In genomic region chr22:50314455-50315288, GRCh38 we compare ENCODE assay signal across 8 cellular contexts. TPM values are rescaled to one million over a fixed set of nuclear protein-coding genes. Genes with fewer than 3 reads are reported as not detected.
A peak's percentile ranks its signal among the peaks of the same experiment; 100 is the strongest.
DNase-seq lines count a peak whose midpoint lies in the region; ATAC-seq and TF ChIP-seq lines count a peak whose summit lies in the region.

No MANE protein-coding gene starts in this region.

- H3K4me1 Mint-ChIP-seq in activated T-helper 1 cell treated with anti-CD3 and anti-CD28 coated beads, Interleukin-12 subunit alpha, Interleukin-12 subunit beta, Interleukin-2, Interleukin-4 antibody, amounts not matched to agents 30 ng/mL and 10 ng/mL and 1 ng/mL, durations not matched to agents 14 hours and 24 hours and 36 hours (ENCODE audit: low read depth): peaks cover 8% of the 10 kb centered on the region
- peaks cover 22% of the 10 kb centered on the region for H3K4me1 Mint-ChIP-seq in stimulated activated naive CD8-positive, alpha-beta T cell treated with anti-CD3 and anti-CD28 coated beads, Interleukin-15, amount 100 ng/mL, for 72 hours

- no peak overlapping the region for H2BK5ac ChIP-seq in mesendoderm (ENCODE audit: low read length)

- H3K27me3 Mint-ChIP-seq in activated T-helper 1 cell treated with anti-CD3 and anti-CD28 coated beads, Interleukin-12 subunit alpha, Interleukin-12 subunit beta, Interleukin-2, Interleukin-4 antibody, amounts not matched to agents 30 ng/mL and 10 ng/mL and 1 ng/mL, durations not matched to agents 14 hours and 24 hours and 36 hours (ENCODE audit: insufficient read depth): peaks cover 2% of the 10 kb centered on the region
- H3K27me3 Mint-ChIP-seq in stimulated activated naive CD8-positive, alpha-beta T cell treated with anti-CD3 and anti-CD28 coated beads, Interleukin-15, amount 100 ng/mL, for 72 hours: no peaks in the 10 kb centered on the region

- no peaks in the 10 kb centered on the region for H3K9me3 Mint-ChIP-seq in activated T-helper 1 cell treated with anti-CD3 and anti-CD28 coated beads, Interleukin-12 subunit alpha, Interleukin-12 subunit beta, Interleukin-2, Interleukin-4 antibody, amounts not matched to agents 30 ng/mL and 10 ng/mL and 1 ng/mL, durations not matched to agents 14 hours and 24 hours and 36 hours
- H3K9me3 Mint-ChIP-seq in stimulated activated naive CD8-positive, alpha-beta T cell treated with anti-CD3 and anti-CD28 coated beads, Interleukin-15, amount 100 ng/mL, for 72 hours: no peaks in the 10 kb centered on the region

- peak overlapping the region; percentile 75 for H3K4me3 Mint-ChIP-seq in activated T-helper 1 cell treated with anti-CD3 and anti-CD28 coated beads, Interleukin-12 subunit alpha, Interleukin-12 subunit beta, Interleukin-2, Interleukin-4 antibody, amounts not matched to agents 30 ng/mL and 10 ng/mL and 1 ng/mL, durations not matched to agents 14 hours and 24 hours and 36 hours
- peak overlapping the region; percentile 83 to 90 for H3K4me3 Mint-ChIP-seq in stimulated activated naive CD8-positive, alpha-beta T cell treated with anti-CD3 and anti-CD28 coated beads, Interleukin-15, amount 100 ng/mL, for 72 hours

- DNase-seq in activated T-helper 1 cell treated with anti-CD3 and anti-CD28 coated beads, Interleukin-12 subunit alpha, Interleukin-12 subunit beta, Interleukin-2, Interleukin-4 antibody, amounts not matched to agents 30 ng/mL and 10 ng/mL and 1 ng/mL, durations not matched to agents 14 hours and 24 hours and 36 hours (ENCODE audit: low spot score): peak; percentile 69
- DNase-seq in mesendoderm: no peak
- DNase-seq in stimulated activated naive CD8-positive, alpha-beta T cell treated with anti-CD3 and anti-CD28 coated beads, Interleukin-15, amount 100 ng/mL, for 72 hours: peak; percentile 73 to 80
- DNase-seq in gastrocnemius medialis: no peak

- H3K4me3 ChIP-seq in OCI-LY3 (ENCODE audit: low read length) (peak overlapping the region; percentile 79), mesendoderm (ENCODE audit: low read length) (no peak overlapping the region), gastrocnemius medialis (peak overlapping the region in 1 of 4 donors; percentile 9)

- WGBS in mesendoderm (ENCODE audit: extremely low coverage, insufficient coverage, low lambda C conversion rate): no CpG with 5 or more reads among the region's 33 CpGs

- no peak overlapping the region for H3K4ac ChIP-seq in mesendoderm (ENCODE audit: low read depth, low read length)

- H4K20me1 ChIP-seq in OCI-LY3 (ENCODE audit: insufficient read depth, low read length): no peaks in the 10 kb centered on the region

- H3K36me3 Mint-ChIP-seq in activated T-helper 1 cell treated with anti-CD3 and anti-CD28 coated beads, Interleukin-12 subunit alpha, Interleukin-12 subunit beta, Interleukin-2, Interleukin-4 antibody, amounts not matched to agents 30 ng/mL and 10 ng/mL and 1 ng/mL, durations not matched to agents 14 hours and 24 hours and 36 hours (ENCODE audit: low read depth): no peaks in the 10 kb centered on the region

- peak; percentile 72 for TF ChIP-seq POLR2A in GM15510 (IDR thresholded peaks at IDR 0.05; ENCODE audit: borderline replicate concordance, extremely low read depth, insufficient read length)
- no peak for TF ChIP-seq POLR2A in gastrocnemius medialis (IDR thresholded peaks at IDR 0.05)

- no peak overlapping the region for H2BK15ac ChIP-seq in mesendoderm (replicated peaks; ENCODE audit: low read depth)

- no peak for TF ChIP-seq CTCF in OCI-LY3 (IDR thresholded peaks at IDR 0.05; ENCODE audit: low read depth, low read length)
- TF ChIP-seq CTCF in gastrocnemius medialis (IDR thresholded peaks at IDR 0.05 in 4 of 5, conservative IDR thresholded peaks at IDR 0.05 in 1 of 5): no peak

- H4K8ac ChIP-seq in mesendoderm (ENCODE audit: low read depth, low read length): no peak overlapping the region

- H3K79me1 ChIP-seq in mesendoderm (ENCODE audit: low read length): no peaks in the 10 kb centered on the region

- H3K56ac ChIP-seq in mesendoderm (ENCODE audit: low read length): peak overlapping the region; percentile 49

- no peak overlapping the region for H2BK120ac ChIP-seq in mesendoderm (ENCODE audit: low read depth, low read length)

- H2AFZ ChIP-seq in OCI-LY3 (ENCODE audit: low read depth, low read length): peak overlapping the region; percentile 72; the same call in 1 of the 2 replicates

- H3K36me3 ChIP-seq in OCI-LY3 (replicated peaks; ENCODE audit: low read depth, low read length): no peaks in the 10 kb centered on the region
- no peaks in the 10 kb centered on the region for H3K36me3 ChIP-seq in mesendoderm (ENCODE audit: control insufficient read depth, insufficient read depth, low read length)
- no peaks in the 10 kb centered on the region for H3K36me3 ChIP-seq in gastrocnemius medialis

- intact Hi-C loops in activated T-helper 1 cell treated with anti-CD3 and anti-CD28 coated beads, Interleukin-12 subunit alpha, Interleukin-12 subunit beta, Interleukin-2, Interleukin-4 antibody, amounts not matched to agents 30 ng/mL and 10 ng/mL and 1 ng/mL, durations not matched to agents 14 hours and 24 hours and 36 hours (cut with micrococcal nuclease): loop anchor here (1.0 kb wide), 1 partner anchor 161 kb away; the partner anchor contains the start of gene SBF1
- intact Hi-C loops in gastrocnemius medialis (cut with DNase I; ENCODE audit: low total_unique reads): no loop called here

- peak overlapping the region; percentile 86 for H3K27ac Mint-ChIP-seq in activated T-helper 1 cell treated with anti-CD3 and anti-CD28 coated beads, Interleukin-12 subunit alpha, Interleukin-12 subunit beta, Interleukin-2, Interleukin-4 antibody, amounts not matched to agents 30 ng/mL and 10 ng/mL and 1 ng/mL, durations not matched to agents 14 hours and 24 hours and 36 hours
- H3K27ac Mint-ChIP-seq in stimulated activated naive CD8-positive, alpha-beta T cell treated with anti-CD3 and anti-CD28 coated beads, Interleukin-15, amount 100 ng/mL, for 72 hours: peak overlapping the region; percentile 85 to 94

- no peak overlapping the region for H3K23ac ChIP-seq in mesendoderm (ENCODE audit: low read length)

- H3K4me2 ChIP-seq in OCI-LY3 (ENCODE audit: low read length) (peak overlapping the region; percentile 88), mesendoderm (ENCODE audit: low read length) (no peak overlapping the region)

- H3K18ac ChIP-seq in mesendoderm (ENCODE audit: low read length): no peak overlapping the region

- no peak overlapping the region for H3K27ac ChIP-seq in OCI-LY3 (ENCODE audit: low read length)
- no peak overlapping the region for H3K27ac ChIP-seq in mesendoderm (ENCODE audit: low read depth, low read length)
- no peak overlapping the region for H3K27ac ChIP-seq in gastrocnemius medialis

- H3K9me3 ChIP-seq in OCI-LY3 (ENCODE audit: insufficient read depth, low read length) (no peaks in the 10 kb centered on the region), gastrocnemius medialis (no peaks in the 10 kb centered on the region)

- no peak overlapping the region for H4K5ac ChIP-seq in mesendoderm (ENCODE audit: low read length)

- in situ Hi-C loops in gastrocnemius medialis (cut with MboI; ENCODE audit: low sequenced_read_pairs in 4 of 4): no loop called here

- H2AK5ac ChIP-seq in mesendoderm (ENCODE audit: low read length): no peak overlapping the region

- peak overlapping the region; percentile 63 for H3K9ac ChIP-seq in OCI-LY3 (ENCODE audit: low read length)
- H3K9ac ChIP-seq in mesendoderm (ENCODE audit: low read length): no peak overlapping the region

- H3K79me2 ChIP-seq in OCI-LY3 (ENCODE audit: low read length): no peaks in the 10 kb centered on the region
- no peaks in the 10 kb centered on the region for H3K79me2 ChIP-seq in mesendoderm (ENCODE audit: control insufficient read depth, insufficient read depth, low read length)

- ATAC-seq in HG02642 (IDR thresholded peaks at IDR 0.05; ENCODE audit: poor library complexity, unreplicated experiment): peak; percentile 76
- peak; percentile 92 for ATAC-seq in stimulated activated naive CD8-positive, alpha-beta T cell treated with anti-CD3 and anti-CD28 coated beads, Interleukin-15, amount 100 ng/mL, for 72 hours
- no peak for ATAC-seq in HG03025 (IDR thresholded peaks at IDR 0.05; ENCODE audit: low FRiP score, unreplicated experiment)
- ATAC-seq in gastrocnemius medialis: no peak

- H3K4me1 ChIP-seq in OCI-LY3 (ENCODE audit: low read length) (peaks cover 32% of the 10 kb centered on the region), mesendoderm (ENCODE audit: control insufficient read depth, low read depth, low read length) (no peaks in the 10 kb centered on the region), gastrocnemius medialis (no peaks in the 10 kb centered on the region)

- 0 out of 2 replicates have a peak, but pooled peaks cover 9% of the 10 kb centered on the region for H3K27me3 ChIP-seq in OCI-LY3 (ENCODE audit: low read depth, low read length)
- no peaks in the 10 kb centered on the region for H3K27me3 ChIP-seq in mesendoderm (ENCODE audit: insufficient read depth, low read length, poor library complexity)
- H3K27me3 ChIP-seq in gastrocnemius medialis: no peaks in the 10 kb centered on the region

RNA-seq across cellular contexts. Expression of gene PLXNB2, which starts 7.2 kb away (rescaled TPM):
- 8.9 and 10.2 TPM in 2 replicates for total RNA-seq in activated T-helper 1 cell treated with anti-CD3 and anti-CD28 coated beads, Interleukin-12 subunit alpha, Interleukin-12 subunit beta, Interleukin-2, Interleukin-4 antibody, amounts not matched to agents 30 ng/mL and 10 ng/mL and 1 ng/mL, durations not matched to agents 14 hours and 24 hours and 36 hours
- 34.1 TPM for polyA plus RNA-seq in mesendoderm (2013, experiment 1 of 2)
- 33.7 TPM for polyA plus RNA-seq in mesendoderm (2013, experiment 2 of 2)
- total RNA-seq in gastrocnemius medialis: 10 to 100 TPM in 1 of 4 donors, 1 to 10 TPM in 3; 8.0 to 11.8 (median 9.0) TPM

RNA-seq across cellular contexts. Expression of gene DENND6B, which starts 12.1 kb away (rescaled TPM):
- 1.7 and 2.2 TPM in 2 replicates for total RNA-seq in activated T-helper 1 cell treated with anti-CD3 and anti-CD28 coated beads, Interleukin-12 subunit alpha, Interleukin-12 subunit beta, Interleukin-2, Interleukin-4 antibody, amounts not matched to agents 30 ng/mL and 10 ng/mL and 1 ng/mL, durations not matched to agents 14 hours and 24 hours and 36 hours
- 0.08 TPM for polyA plus RNA-seq in mesendoderm (2013, experiment 1 of 2)
- 0.08 TPM for polyA plus RNA-seq in mesendoderm (2013, experiment 2 of 2)
- under 1 TPM in 3 of 4 donors, not detected in 1; 0.55 to 0.84 (median 0.68) TPM for total RNA-seq in gastrocnemius medialis

RNA-seq across cellular contexts. Expression of gene PPP6R2, which starts 28.5 kb away (rescaled TPM):
- total RNA-seq in activated T-helper 1 cell treated with anti-CD3 and anti-CD28 coated beads, Interleukin-12 subunit alpha, Interleukin-12 subunit beta, Interleukin-2, Interleukin-4 antibody, amounts not matched to agents 30 ng/mL and 10 ng/mL and 1 ng/mL, durations not matched to agents 14 hours and 24 hours and 36 hours: 46.0 and 48.5 TPM in 2 replicates
- polyA plus RNA-seq in mesendoderm (2013, experiment 1 of 2): 15.2 TPM
- 16.2 TPM for polyA plus RNA-seq in mesendoderm (2013, experiment 2 of 2)
- 10 to 100 TPM; 55.7 to 96.2 (median 74.1) TPM for total RNA-seq in gastrocnemius medialis

RNA-seq across cellular contexts. Expression of gene MAPK11, which starts 44.5 kb away (rescaled TPM):
- total RNA-seq in activated T-helper 1 cell treated with anti-CD3 and anti-CD28 coated beads, Interleukin-12 subunit alpha, Interleukin-12 subunit beta, Interleukin-2, Interleukin-4 antibody, amounts not matched to agents 30 ng/mL and 10 ng/mL and 1 ng/mL, durations not matched to agents 14 hours and 24 hours and 36 hours: 24.6 and 28.9 TPM in 2 replicates
- 0.42 TPM for polyA plus RNA-seq in mesendoderm (2013, experiment 1 of 2)
- polyA plus RNA-seq in mesendoderm (2013, experiment 2 of 2): 0.36 TPM
- total RNA-seq in gastrocnemius medialis: 1 to 10 TPM; 1.8 to 4.2 (median 3.4) TPM

RNA-seq across cellular contexts. Expression of gene MAPK12, which starts 53.2 kb away (rescaled TPM):
- 15.1 and 19.0 TPM in 2 replicates for total RNA-seq in activated T-helper 1 cell treated with anti-CD3 and anti-CD28 coated beads, Interleukin-12 subunit alpha, Interleukin-12 subunit beta, Interleukin-2, Interleukin-4 antibody, amounts not matched to agents 30 ng/mL and 10 ng/mL and 1 ng/mL, durations not matched to agents 14 hours and 24 hours and 36 hours
- polyA plus RNA-seq in mesendoderm (2013, experiment 1 of 2): 5.1 TPM
- 5.2 TPM for polyA plus RNA-seq in mesendoderm (2013, experiment 2 of 2)
- 100 to 1,000 TPM; 126 to 290 (median 219) TPM for total RNA-seq in gastrocnemius medialis

Comparison
In these comparisons a context has a peak if more than half of its experiments do, and no peak if none do; other contexts are left out.
1. ATAC-seq: peak in HG02642 (single experiment) and stimulated activated naive CD8-positive, alpha-beta T cell treated with anti-CD3 and anti-CD28 coated beads, Interleukin-15, amount 100 ng/mL, for 72 hours (single experiment); none in HG03025 (single experiment) and gastrocnemius medialis (0 of 2).
2. DNase-seq: peak in activated T-helper 1 cell treated with anti-CD3 and anti-CD28 coated beads, Interleukin-12 subunit alpha, Interleukin-12 subunit beta, Interleukin-2, Interleukin-4 antibody, amounts not matched to agents 30 ng/mL and 10 ng/mL and 1 ng/mL, durations not matched to agents 14 hours and 24 hours and 36 hours (single experiment) and stimulated activated naive CD8-positive, alpha-beta T cell treated with anti-CD3 and anti-CD28 coated beads, Interleukin-15, amount 100 ng/mL, for 72 hours (2 of 2); none in mesendoderm (single experiment) and gastrocnemius medialis (0 of 2).